ENCODE assay signal across 9 cellular contexts in the genomic region with DNA sequence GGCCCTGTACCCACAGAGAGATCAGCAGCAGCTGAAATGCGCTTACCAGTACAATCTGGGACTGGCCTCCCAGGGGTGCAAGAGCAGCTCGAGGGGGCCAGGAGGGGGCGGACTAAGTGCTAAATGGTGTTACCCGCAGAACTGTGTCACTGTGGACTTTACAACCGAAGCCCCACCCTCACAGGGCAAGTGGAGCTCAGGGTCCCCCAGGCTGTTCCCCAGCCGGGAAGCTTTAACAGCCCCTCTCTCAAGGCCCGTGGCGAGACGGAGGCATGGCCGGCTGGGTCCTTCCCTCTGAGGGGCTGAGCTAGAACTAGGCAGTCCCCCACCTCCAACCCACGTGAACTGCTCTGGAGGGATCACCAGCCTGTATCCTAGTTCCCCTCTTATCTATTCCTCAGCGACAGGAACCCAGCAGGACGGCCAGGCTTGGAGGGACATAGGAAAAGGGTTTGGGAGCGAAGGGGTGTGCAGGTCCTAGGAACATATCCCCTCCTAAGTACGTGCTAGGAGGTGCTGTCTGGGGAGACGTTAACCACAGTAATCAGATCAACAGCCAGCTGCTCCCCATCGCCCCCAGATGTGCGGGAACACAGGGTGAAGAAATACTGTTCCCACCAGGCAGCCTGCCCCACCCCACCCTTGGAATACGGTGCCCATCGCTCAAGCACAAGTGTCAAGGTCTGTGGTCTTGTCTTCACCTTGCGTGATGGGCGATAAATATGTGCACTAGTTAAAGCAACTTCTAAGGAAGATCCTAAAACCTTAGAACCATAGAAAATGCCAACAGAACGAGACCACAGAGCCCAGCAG. TPM values are rescaled to one million over a fixed set of nuclear protein-coding genes. Genes with fewer than 3 reads are reported as not detected.
DNase-seq lines count a peak whose midpoint lies in the region; ATAC-seq and TF ChIP-seq lines count a peak whose summit lies in the region.
"Had no signal": no experiment of that assay in that cellular context is flagged by ENCODE, and none has a peak within 500 bp of the region (broad histone marks: within the 10 kb centered on the region; RNA-seq: fewer than 3 reads in every experiment).

No MANE protein-coding gene starts in this region.

- peaks cover 19% of the 10 kb centered on the region for H3K36me3 Mint-ChIP-seq in endothelial cell (ENCODE audit: low read depth, unreplicated experiment)

- no TSS peak for BruUV-seq in PC-9 (replicated peaks; lab: Mats Ljungman, UMichigan)

- H4K20me1 ChIP-seq in PC-9 (ENCODE audit: insufficient read depth), result no peaks in the 10 kb centered on the region

- H3F3A ChIP-seq in PC-9 (ENCODE audit: insufficient read depth, low read depth), result peaks cover 10% of the 10 kb centered on the region; the same call in 1 of the 2 replicates

- no peak overlapping the region for H2AFZ ChIP-seq in PC-9

- H3K27me3 ChIP-seq in PC-9 (ENCODE audit: insufficient read depth, low read depth) (no peaks in the 10 kb centered on the region), left lung (no peaks in the 10 kb centered on the region)
- H3K27me3 ChIP-seq: colonic mucosa had no signal

- POLR2A ChIA-PET in PC-9 (lab: Charles Lee; ENCODE audit: unreplicated experiment), result no interaction called here

- H3K4me1 ChIP-seq in PC-9 (replicated peaks; ENCODE audit: insufficient read depth), result peaks cover 30% of the 10 kb centered on the region
- peaks cover 58 to 91% of the 10 kb centered on the region in 2 donors for H3K4me1 ChIP-seq in left lung

- H3K36me3 ChIP-seq in PC-9 (ENCODE audit: low read depth) (no peaks in the 10 kb centered on the region), left lung (peaks cover 0 to 17% of the 10 kb centered on the region in 2 donors)
- H3K36me3 ChIP-seq: colonic mucosa had no signal

- no peak overlapping the region for H3K4me3 Mint-ChIP-seq in endothelial cell (ENCODE audit: unreplicated experiment)

- H3K4me1 Mint-ChIP-seq in endothelial cell (ENCODE audit: unreplicated experiment), result peaks cover 39% of the 10 kb centered on the region

- TF ChIP-seq CTCF in PC-9 (conservative IDR thresholded peaks at IDR 0.05) (no peak), left lung (IDR thresholded peaks at IDR 0.05) (no peak), endothelial cell (IDR thresholded peaks at IDR 0.05; ENCODE audit: unreplicated experiment) (no peak)

- H3K4me3 ChIP-seq in PC-9 (no peak overlapping the region), left lung (no peak overlapping the region)
- H3K4me3 ChIP-seq: colonic mucosa had no signal

- peaks cover 16% of the 10 kb centered on the region; the same call in 1 of the 2 replicates for H3K79me2 ChIP-seq in PC-9 (ENCODE audit: low read depth)

- no peak for DNase-seq in PC-9
- DNase-seq in activated T-helper 9 cell treated with anti-CD3 and anti-CD28 coated beads, Interleukin-2, amount 50 U/mL, for 16 hours (ENCODE audit: low read depth), result peak; percentile 43
- DNase-seq in left lung, result no peak
- no peak for DNase-seq in substantia nigra (lab: John Stamatoyannopoulos, UW)
- no peak for DNase-seq in endothelial cell (ENCODE audit: low spot score)
- DNase-seq: colonic mucosa had no signal

- no peaks in the 10 kb centered on the region for H3K9me3 Mint-ChIP-seq in endothelial cell (ENCODE audit: unreplicated experiment)

- peak overlapping the region; percentile 40; the same call in 1 of the 2 replicates for H3K4me2 ChIP-seq in PC-9

- no peak overlapping the region for H3K27ac Mint-ChIP-seq in endothelial cell (ENCODE audit: unreplicated experiment)

- peaks cover 15% of the 10 kb centered on the region for H3K27me3 Mint-ChIP-seq in endothelial cell (ENCODE audit: unreplicated experiment)

- CTCF ChIA-PET in PC-9 (lab: Charles Lee), result no interaction called here

- peak overlapping the region; percentile 58; the same call in 1 of the 2 replicates for H3K27ac ChIP-seq in PC-9
- H3K27ac ChIP-seq in left lung, result peak overlapping the region; percentile 89 to 94
- H3K27ac ChIP-seq in substantia nigra (ENCODE audit: low read depth, low read length, poor library complexity, severe bottlenecking), result peak overlapping the region; percentile 83

- intact Hi-C loops in PC-9 (cut with micrococcal nuclease; ENCODE audit: unreplicated experiment) (no loop called here), left lung (cut with DNase I) (no loop called here)

- no peak for ATAC-seq in left lung
- no peak for ATAC-seq in esophagus mucosa
- no peak for ATAC-seq in GM21529 (IDR thresholded peaks at IDR 0.05; ENCODE audit: unreplicated experiment)

- H3K9me3 ChIP-seq in PC-9 (ENCODE audit: insufficient read depth, low read depth), result no peaks in the 10 kb centered on the region
- no peaks in the 10 kb centered on the region for H3K9me3 ChIP-seq in left lung
- H3K9me3 ChIP-seq: colonic mucosa had no signal

- H3K9me2 ChIP-seq in PC-9 (ENCODE audit: insufficient read depth), result no peaks in the 10 kb centered on the region

RNA-seq across cellular contexts. Expression of gene ZBTB17, which starts 24.4 kb away (rescaled TPM):
- total RNA-seq in PC-9 (2021), result 17.4 and 24.2 TPM in 2 replicates
- 10 to 100 TPM; 31.2 to 39.9 TPM for total RNA-seq in left lung
- total RNA-seq in esophagus mucosa, result 26.5 TPM
- 33.6 TPM for total RNA-seq in endothelial cell (ENCODE audit: unreplicated experiment)

RNA-seq across cellular contexts. Expression of gene SRARP, which starts 52.5 kb away (rescaled TPM):
- not detected in 2 replicates for total RNA-seq in PC-9 (2021)
- total RNA-seq in left lung, result not detected
- total RNA-seq in esophagus mucosa, result not detected
- total RNA-seq in endothelial cell (ENCODE audit: unreplicated experiment), result 0.10 TPM
- total RNA-seq: colonic mucosa, NCI-H460 had no signal
